ENCODE assay signal across 28 cellular contexts in genomic region chr10:119878524-119878923, GRCh38.
"Had no signal": no experiment of that assay in that cellular context is flagged by ENCODE, and none has a peak within 500 bp of the region (broad histone marks: within the 10 kb centered on the region; RNA-seq: fewer than 3 reads in every experiment).

No MANE protein-coding gene starts in this region.

- DNase-seq: activated B cell treated with CpG ODN at 0.5 μM for 24 hours; activated CD4-positive, alpha-beta memory T cell treated with anti-CD3 and anti-CD28 coated beads, Interleukin-2, amount 10 ng/mL, durations not matched to agents 7 days and 5 days; activated CD4-positive, alpha-beta T cell treated with anti-CD3 and anti-CD28 coated beads, Interleukin-2, amount 10 ng/mL, durations not matched to agents 7 days and 5 days; activated CD4-positive, alpha-beta T cell treated with anti-CD3 and anti-CD28 coated beads, Interleukin-2, amount 50 U/mL, for 4 hours; activated CD8-positive, alpha-beta memory T cell treated with anti-CD3 and anti-CD28 coated beads, Interleukin-2, amount 50 U/mL, for 48 hours; activated effector memory CD4-positive, alpha-beta T cell treated with anti-CD3 and anti-CD28 coated beads, Interleukin-2, amount 50 U/mL, for 16 hours; activated naive CD4-positive, alpha-beta T cell treated with anti-CD3 and anti-CD28 coated beads for 36 hours; activated naive CD8-positive, alpha-beta T cell treated with anti-CD3 and anti-CD28 coated beads for 36 hours; activated naive CD8-positive, alpha-beta T cell treated with anti-CD3 and anti-CD28 coated beads, Interleukin-2, amount 50 U/mL, for 24 hours; activated T-cell treated with anti-CD3 and anti-CD28 coated beads, Interleukin-2, amount 50 U/mL, for 4 hours; adrenal gland; central memory CD4-positive, alpha-beta T cell; cerebellar nuclear complex; colonic mucosa; effector memory CD4-positive, alpha-beta T cell; erythroblast; foreskin melanocyte; heart right ventricle; SW 1271; T-cell; T1000; WERI-Rb-1 had no signal

- H3K27me3 ChIP-seq: adrenal gland, ascending aorta, breast epithelium, cardiac muscle cell, colonic mucosa, esophagus muscularis mucosa, gastroesophageal sphincter, heart right ventricle had no signal

- ATAC-seq: activated CD4-positive, CD25-positive, alpha-beta regulatory T cell treated with anti-CD3 and anti-CD28 coated beads, Interleukin-2, amount 50 U/mL, for 24 hours; activated naive CD8-positive, alpha-beta T cell treated with anti-CD3 and anti-CD28 coated beads, Interleukin-2, amount 50 U/mL, for 24 hours; activated T-cell treated with anti-CD3 and anti-CD28 coated beads, Interleukin-2, amount 50 U/mL, for 4 hours; gastroesophageal sphincter; heart right ventricle; T-cell had no signal

- H3K36me3 ChIP-seq: adrenal gland, ascending aorta, breast epithelium, cardiac muscle cell, colonic mucosa, esophagus muscularis mucosa, gastroesophageal sphincter, heart right ventricle, WERI-Rb-1 had no signal

- H3K4me1 ChIP-seq: adrenal gland, breast epithelium, colonic mucosa had no signal

- H3K4me3 ChIP-seq: adrenal gland, ascending aorta, breast epithelium, cardiac muscle cell, colonic mucosa, esophagus muscularis mucosa, gastroesophageal sphincter, heart right ventricle had no signal

- H3K9me3 ChIP-seq: adrenal gland, ascending aorta, breast epithelium, colonic mucosa, esophagus muscularis mucosa, gastroesophageal sphincter, heart right ventricle had no signal

- H3K27ac ChIP-seq: adrenal gland, ascending aorta, breast epithelium, cardiac muscle cell, colonic mucosa, esophagus muscularis mucosa, gastroesophageal sphincter, heart right ventricle, WERI-Rb-1 had no signal
